In genomic region chr20:4966826-4967751, GRCh38 we compare ENCODE assay signal across 14 cellular contexts. TPM values are rescaled to one million over a fixed set of nuclear protein-coding genes. Genes with fewer than 3 reads are reported as not detected.
DNase-seq lines count a peak whose midpoint lies in the region; ATAC-seq lines count a peak whose summit lies in the region.
"Had no signal": no experiment of that assay in that cellular context is flagged by ENCODE, and none has a peak within 500 bp of the region (broad histone marks: within the 10 kb centered on the region; RNA-seq: fewer than 3 reads in every experiment).

No MANE protein-coding gene starts in this region.

- H3K27ac ChIP-seq in layer of hippocampus (ENCODE audit: low read depth, low read length) = peak overlapping the region; percentile 35
- H3K27ac ChIP-seq: C4-2B had no signal

- peaks cover 10% of the 10 kb centered on the region for H3K4me1 Mint-ChIP-seq in activated T-helper 17 cell treated with anti-CD3 and anti-CD28 coated beads, Interleukin-2, amount 50 U/mL, for 72 hours

- peak overlapping the region; percentile 10 for H3K27ac Mint-ChIP-seq in activated T-helper 17 cell treated with anti-CD3 and anti-CD28 coated beads, Interleukin-2, amount 50 U/mL, for 72 hours

- peak in 2 of 3 experiments; percentile 45 to 79 for DNase-seq in NCI-H1417 (lab: John Stamatoyannopoulos, UW)
- peak; percentile 48 for DNase-seq in superior temporal gyrus (ENCODE audit: extremely low spot score)
- DNase-seq in NCI-H1436 (lab: John Stamatoyannopoulos, UW) = no peak
- DNase-seq in T-helper 2 cell = no peak
- DNase-seq: activated CD4-positive, alpha-beta T cell treated with anti-CD3 and anti-CD28 coated beads, Interleukin-2, amount 50 U/mL, for 48 hours; effector CD8-positive, alpha-beta T cell; foreskin melanocyte; immature natural killer cell; NCI-H1048; NCI-H524 had no signal

- peaks cover 3% of the 10 kb centered on the region for H3K9me3 Mint-ChIP-seq in activated T-helper 17 cell treated with anti-CD3 and anti-CD28 coated beads, Interleukin-2, amount 50 U/mL, for 72 hours
- H3K9me3 Mint-ChIP-seq: immature natural killer cell had no signal

- H3K4me3 Mint-ChIP-seq in activated T-helper 17 cell treated with anti-CD3 and anti-CD28 coated beads, Interleukin-2, amount 50 U/mL, for 72 hours = no peak overlapping the region
- H3K4me3 Mint-ChIP-seq: immature natural killer cell had no signal

- H3K27me3 Mint-ChIP-seq in activated T-helper 17 cell treated with anti-CD3 and anti-CD28 coated beads, Interleukin-2, amount 50 U/mL, for 72 hours = no peaks in the 10 kb centered on the region

- ATAC-seq in activated T-helper 17 cell treated with anti-CD3 and anti-CD28 coated beads, Interleukin-2, amount 50 U/mL, for 72 hours (replicated peaks) = no peak
- no peak for ATAC-seq in HG02678 (IDR thresholded peaks at IDR 0.05; ENCODE audit: unreplicated experiment)

- H3K27me3 ChIP-seq in layer of hippocampus (ENCODE audit: control insufficient read depth, insufficient read depth, low read length) = no peaks in the 10 kb centered on the region

- peaks cover 42% of the 10 kb centered on the region for H3K36me3 Mint-ChIP-seq in activated T-helper 17 cell treated with anti-CD3 and anti-CD28 coated beads, Interleukin-2, amount 50 U/mL, for 72 hours (ENCODE audit: low read depth)

RNA-seq across cellular contexts. Expression of gene SLC23A2, which starts 34.2 kb away (rescaled TPM):
- total RNA-seq in activated T-helper 17 cell treated with anti-CD3 and anti-CD28 coated beads, Interleukin-2, amount 50 U/mL, for 72 hours = 10 to 100 TPM in 1 of 2 donors, 1 to 10 TPM in 1; 9.0 to 17.2 TPM

Comparison
In these comparisons a context has a peak if more than half of its experiments do, and no peak if none do; other contexts are left out.
1. DNase-seq: peak in NCI-H1417 (2 of 3) and superior temporal gyrus (single experiment); none in NCI-H1436 (single experiment) and T-helper 2 cell (0 of 5).